Comparison of ENCODE assay signal across 8 cellular contexts in genomic region chr6:69664551-69664950, GRCh38.
"Had no signal": no experiment of that assay in that cellular context is flagged by ENCODE, and none has a peak within 500 bp of the region (broad histone marks: within the 10 kb centered on the region; RNA-seq: fewer than 3 reads in every experiment).

No MANE protein-coding gene starts in this region.

- H3K27ac ChIP-seq: KMS-11 had no signal

- H3K9ac ChIP-seq: KMS-11 had no signal

- H2AFZ ChIP-seq: GM23338 had no signal

- H3K4me2 ChIP-seq: GM23338, KMS-11 had no signal

- FAIRE-seq: H1, H54, HTR-8/SVneo had no signal

- H3K27ac Mint-ChIP-seq: GM23338, H9 had no signal

- H3K4me3 ChIP-seq: GM23338 had no signal

- H3K4me1 Mint-ChIP-seq: GM23338, H9 had no signal

- H3K4me3 Mint-ChIP-seq: GM23338, H9 had no signal

- DNase-seq: H9, HCEC 1CT, KBM-7 had no signal

- ATAC-seq: GM23338 had no signal

- H3K9me3 Mint-ChIP-seq: H9 had no signal
